In the genomic region with DNA sequence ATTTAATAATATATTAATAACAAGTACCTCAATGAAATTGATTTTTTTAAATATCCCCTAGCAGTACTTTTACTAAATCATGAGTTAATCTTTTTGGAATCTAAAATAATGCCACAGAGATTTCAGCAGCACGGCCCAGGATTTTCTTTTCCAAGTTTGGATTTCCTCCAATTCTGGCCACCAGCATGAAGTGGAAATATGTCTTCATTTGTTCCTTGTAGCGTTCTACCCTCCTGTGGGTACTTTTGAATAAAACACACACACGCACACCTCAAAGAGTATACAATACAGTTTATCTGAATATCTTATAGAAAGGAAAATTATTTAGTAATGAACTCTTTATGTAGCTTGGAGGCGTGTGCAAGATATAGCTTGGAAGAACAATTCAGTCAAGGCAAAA, we compare ENCODE assay signal across 17 cellular contexts.
"Had no signal": no experiment of that assay in that cellular context is flagged by ENCODE, and none has a peak within 500 bp of the region (broad histone marks: within the 10 kb centered on the region; RNA-seq: fewer than 3 reads in every experiment).

No MANE protein-coding gene starts in this region.

- H3K9me3 Mint-ChIP-seq: activated naive CD4-positive, alpha-beta T cell treated with anti-CD3 and anti-CD28 coated beads, Interleukin-2, amount 50 U/mL, for 72 hours; activated T-cell treated with anti-CD3 and anti-CD28 coated beads, Interleukin-2, amount 50 U/mL, for 24 hours; effector memory CD8-positive, alpha-beta T cell; nephron had no signal

- H3K27ac ChIP-seq: epithelial cell of prostate, heart left ventricle, prostate gland, right lobe of liver had no signal

- H3K4me1 ChIP-seq: prostate gland, right lobe of liver had no signal

- H3K4me3 Mint-ChIP-seq: activated T-cell treated with anti-CD3 and anti-CD28 coated beads, Interleukin-2, amount 50 U/mL, for 24 hours; effector memory CD8-positive, alpha-beta T cell; nephron; type B pancreatic cell had no signal

- H3K9me3 ChIP-seq: heart left ventricle, prostate gland, right lobe of liver had no signal

- H3K36me3 ChIP-seq: heart left ventricle, prostate gland, right lobe of liver had no signal

- H3K36me3 Mint-ChIP-seq: activated naive CD4-positive, alpha-beta T cell treated with anti-CD3 and anti-CD28 coated beads, Interleukin-2, amount 50 U/mL, for 72 hours; type B pancreatic cell had no signal

- H3K27me3 ChIP-seq: heart left ventricle, right lobe of liver had no signal

- H3K27ac Mint-ChIP-seq: activated naive CD4-positive, alpha-beta T cell treated with anti-CD3 and anti-CD28 coated beads, Interleukin-2, amount 50 U/mL, for 72 hours; activated T-cell treated with anti-CD3 and anti-CD28 coated beads, Interleukin-2, amount 50 U/mL, for 24 hours; effector memory CD8-positive, alpha-beta T cell; type B pancreatic cell had no signal

- H3K27me3 Mint-ChIP-seq: activated T-cell treated with anti-CD3 and anti-CD28 coated beads, Interleukin-2, amount 50 U/mL, for 24 hours; type B pancreatic cell had no signal

- H3K4me3 ChIP-seq: heart left ventricle, prostate gland, right lobe of liver had no signal

- ATAC-seq: activated naive CD4-positive, alpha-beta T cell treated with anti-CD3 and anti-CD28 coated beads, Interleukin-2, amount 50 U/mL, for 72 hours; effector memory CD8-positive, alpha-beta T cell; heart left ventricle; right lobe of liver had no signal

- DNase-seq: activated CD4-positive, alpha-beta T cell treated with anti-CD3 and anti-CD28 coated beads, Interleukin-2, amount 50 U/mL, for 4 hours; activated CD4-positive, CD25-positive, alpha-beta regulatory T cell treated with anti-CD3 and anti-CD28 coated beads, Interleukin-2, amount 50 U/mL, for 72 hours; activated effector memory CD4-positive, alpha-beta T cell treated with Interleukin-2 at 50 U/mL for 16 hours; activated T-cell treated with anti-CD3 and anti-CD28 coated beads, Interleukin-2, amount 50 U/mL, for 24 hours; effector memory CD8-positive, alpha-beta T cell; foreskin melanocyte; heart left ventricle; mammary epithelial cell; occipital lobe; right lobe of liver; stimulated activated CD4-positive, alpha-beta T cell treated with anti-CD3 and anti-CD28 coated beads, Interleukin-2, amount 100 ng/mL, for 24 hours; stimulated activated naive CD4-positive, alpha-beta T cell had no signal
